Comparison of ENCODE assay signal across 1 cellular context in the genomic region with DNA sequence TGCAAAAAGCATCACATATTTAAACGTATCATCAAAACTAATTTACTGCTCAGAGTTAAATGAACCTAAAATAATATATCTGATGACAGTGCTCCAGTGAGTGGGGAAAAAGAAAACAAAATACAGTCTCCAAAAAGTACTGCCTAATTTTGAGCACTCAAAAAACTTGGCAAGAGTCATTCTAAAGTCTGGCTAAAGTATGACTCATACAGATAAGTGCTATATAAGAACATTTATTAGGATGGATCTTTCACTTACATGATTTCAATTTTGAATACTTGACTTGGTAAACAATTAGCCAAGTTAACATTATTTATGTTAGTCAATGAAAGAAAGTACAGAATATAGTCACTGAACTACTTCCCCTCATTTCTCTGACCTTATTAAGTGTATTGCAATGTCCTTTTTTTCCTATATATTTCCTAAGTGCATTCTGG.
TF ChIP-seq lines count a peak whose summit lies in the region.

No MANE protein-coding gene starts in this region.

TF ChIP-seq in GM12878, 131 proteins besides CTCF, POLR2A, EP300 and RAD21:
- TF ChIP-seq NR2F1 (conservative IDR thresholded peaks at IDR 0.05) (no peak), NFYA (IDR thresholded peaks at IDR 0.05; ENCODE audit: borderline replicate concordance, low read depth, low read length) (no peak), ELK1 (IDR thresholded peaks at IDR 0.05; ENCODE audit: low read depth, low read length) (no peak), HDGF (IDR thresholded peaks at IDR 0.05) (no peak), CREB1 (IDR thresholded peaks at IDR 0.05; ENCODE audit: low read depth) (no peak), CHD4 (IDR thresholded peaks at IDR 0.05) (no peak), SMAD1 (IDR thresholded peaks at IDR 0.05; ENCODE audit: low read depth, partially characterized antibody) (no peak)
- TF ChIP-seq, protein P1, sequence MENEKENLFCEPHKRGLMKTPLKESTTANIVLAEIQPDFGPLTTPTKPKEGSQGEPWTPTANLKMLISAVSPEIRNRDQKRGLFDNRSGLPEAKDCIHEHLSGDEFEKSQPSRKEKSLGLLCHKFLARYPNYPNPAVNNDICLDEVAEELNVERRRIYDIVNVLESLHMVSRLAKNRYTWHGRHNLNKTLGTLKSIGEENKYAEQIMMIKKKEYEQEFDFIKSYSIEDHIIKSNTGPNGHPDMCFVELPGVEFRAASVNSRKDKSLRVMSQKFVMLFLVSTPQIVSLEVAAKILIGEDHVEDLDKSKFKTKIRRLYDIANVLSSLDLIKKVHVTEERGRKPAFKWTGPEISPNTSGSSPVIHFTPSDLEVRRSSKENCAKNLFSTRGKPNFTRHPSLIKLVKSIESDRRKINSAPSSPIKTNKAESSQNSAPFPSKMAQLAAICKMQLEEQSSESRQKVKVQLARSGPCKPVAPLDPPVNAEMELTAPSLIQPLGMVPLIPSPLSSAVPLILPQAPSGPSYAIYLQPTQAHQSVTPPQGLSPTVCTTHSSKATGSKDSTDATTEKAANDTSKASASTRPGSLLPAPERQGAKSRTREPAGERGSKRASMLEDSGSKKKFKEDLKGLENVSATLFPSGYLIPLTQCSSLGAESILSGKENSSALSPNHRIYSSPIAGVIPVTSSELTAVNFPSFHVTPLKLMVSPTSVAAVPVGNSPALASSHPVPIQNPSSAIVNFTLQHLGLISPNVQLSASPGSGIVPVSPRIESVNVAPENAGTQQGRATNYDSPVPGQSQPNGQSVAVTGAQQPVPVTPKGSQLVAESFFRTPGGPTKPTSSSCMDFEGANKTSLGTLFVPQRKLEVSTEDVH (IDR thresholded peaks at IDR 0.05; ENCODE audit: low read depth, partially characterized antibody): no peak
TF ChIP-seq in GM12878: peak in this region for 0.
